Comparison of ENCODE assay signal across 8 cellular contexts in the genomic region with DNA sequence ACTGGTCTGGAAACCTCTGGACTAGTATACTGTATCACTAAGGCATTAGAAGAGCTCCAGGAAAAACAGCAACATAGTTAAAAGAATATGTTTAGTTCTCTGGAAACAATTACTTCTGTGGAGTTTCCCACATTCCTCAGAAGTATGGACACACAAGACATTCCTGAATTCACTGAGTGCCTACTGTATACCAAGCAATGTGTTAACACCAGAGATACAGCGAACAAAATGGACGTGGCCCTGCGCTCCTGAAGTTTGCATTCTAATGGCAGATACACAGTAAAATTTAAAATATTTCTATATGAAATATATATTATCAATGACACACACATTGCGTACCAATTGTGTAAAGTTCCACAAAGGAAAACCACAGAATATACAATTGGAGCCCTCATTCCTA. TPM values are rescaled to one million over a fixed set of nuclear protein-coding genes. Genes with fewer than 3 reads are reported as not detected.
DNase-seq lines count a peak whose midpoint lies in the region; ATAC-seq and TF ChIP-seq lines count a peak whose summit lies in the region.

No MANE protein-coding gene starts in this region.

- H3K27ac ChIP-seq in mesodermal cell (ENCODE audit: low read depth, low read length, severe bottlenecking): no peak overlapping the region

- ATAC-seq in stimulated activated naive CD8-positive, alpha-beta T cell treated with anti-CD3 and anti-CD28 coated beads, Interleukin-15, Interleukin-2, amounts not matched to agents 100 U/mL and 50 U/mL, for 24 hours: no peak
- ATAC-seq in mucosa of descending colon (no peak), HG03354 (IDR thresholded peaks at IDR 0.05; ENCODE audit: poor library complexity, severe bottlenecking, unreplicated experiment) (no peak)

- TF ChIP-seq CTCF in MCF 10A (IDR thresholded peaks at IDR 0.05; ENCODE audit: unreplicated experiment): no peak
- TF ChIP-seq CTCF in mucosa of descending colon (IDR thresholded peaks at IDR 0.05): no peak

- peak overlapping the region; percentile 96 for H3K4me3 Mint-ChIP-seq in stimulated activated naive CD8-positive, alpha-beta T cell treated with anti-CD3 and anti-CD28 coated beads, Interleukin-15, Interleukin-2, amounts not matched to agents 100 ng/mL and 50 ng/mL, for 24 hours
- H3K4me3 Mint-ChIP-seq in MCF 10A (ENCODE audit: unreplicated experiment): peak overlapping the region; percentile 97

- WGBS in mesodermal cell (ENCODE audit: insufficient coverage in 2 of 2), 2 experiments: 71% methylated on average over 2 of the region's 4 CpGs; no CpG with 5 or more reads in 1 of the 2 experiments

- intact Hi-C loops in MCF 10A (cut with micrococcal nuclease): loop anchor here (1.0 kb wide), 1 partner anchor 101 kb away; no protein-coding TSS in a partner anchor
- intact Hi-C loops in mucosa of descending colon (cut with DNase I, micrococcal nuclease): no loop called here

- BruUV-seq in MCF 10A (replicated peaks; lab: Mats Ljungman, UMichigan): no TSS peak

- POLR2A ChIA-PET in MCF 10A (lab: Yijun Ruan, JAX): interaction anchor here (0.6 to 2.5 kb wide), 17 partner anchors 9 to 1244 kb away, joined by 3 to 15 read pairs (median 4); a partner anchor contains a TSS

- H3K36me3 ChIP-seq in mesodermal cell (ENCODE audit: control insufficient read depth, insufficient read depth, low read length) (peaks cover 30% of the 10 kb centered on the region), mucosa of descending colon (ENCODE audit: low read depth) (no peaks in the 10 kb centered on the region)

- no peaks in the 10 kb centered on the region for H3K27me3 Mint-ChIP-seq in stimulated activated naive CD8-positive, alpha-beta T cell treated with anti-CD3 and anti-CD28 coated beads, Interleukin-15, Interleukin-2, amounts not matched to agents 100 ng/mL and 50 ng/mL, for 24 hours
- no peaks in the 10 kb centered on the region for H3K27me3 Mint-ChIP-seq in MCF 10A (ENCODE audit: insufficient read depth, unreplicated experiment)

- CTCF ChIA-PET in MCF 10A (lab: Yijun Ruan, JAX): interaction anchor here (0.5 to 4.3 kb wide), 11 partner anchors 26 to 612 kb away, joined by 3 to 68 read pairs (median 4); no protein-coding TSS in a partner anchor

- H3K4me1 ChIP-seq in mesodermal cell (ENCODE audit: control insufficient read depth, insufficient read depth, low read length, poor library complexity, severe bottlenecking): peaks cover 2% of the 10 kb centered on the region
- H3K4me1 ChIP-seq in mucosa of descending colon (ENCODE audit: low read depth): peaks cover 3% of the 10 kb centered on the region

- DNase-seq in stimulated activated naive CD8-positive, alpha-beta T cell treated with anti-CD3 and anti-CD28 coated beads, Interleukin-15, Interleukin-2, amounts not matched to agents 100 U/mL and 50 U/mL, for 24 hours: no peak
- DNase-seq in MCF 10A (ENCODE audit: unreplicated experiment): peak; percentile 13
- DNase-seq in mucosa of descending colon: no peak
- DNase-seq in activated CD8-positive, alpha-beta memory T cell treated with anti-CD3 and anti-CD28 coated beads, Interleukin-2, amount 50 U/mL, for 48 hours: no peak
- DNase-seq in CD1c-positive myeloid dendritic cell (ENCODE audit: extremely low spot score): no peak

- no peaks in the 10 kb centered on the region for H3K9me3 Mint-ChIP-seq in stimulated activated naive CD8-positive, alpha-beta T cell treated with anti-CD3 and anti-CD28 coated beads, Interleukin-15, Interleukin-2, amounts not matched to agents 100 ng/mL and 50 ng/mL, for 24 hours
- no peaks in the 10 kb centered on the region for H3K9me3 Mint-ChIP-seq in MCF 10A (ENCODE audit: unreplicated experiment)

- H3K4me1 Mint-ChIP-seq in stimulated activated naive CD8-positive, alpha-beta T cell treated with anti-CD3 and anti-CD28 coated beads, Interleukin-15, Interleukin-2, amounts not matched to agents 100 ng/mL and 50 ng/mL, for 24 hours (ENCODE audit: low read depth): peaks cover 18% of the 10 kb centered on the region
- peaks cover 14% of the 10 kb centered on the region for H3K4me1 Mint-ChIP-seq in MCF 10A (ENCODE audit: insufficient read depth, unreplicated experiment)

- H3K36me3 Mint-ChIP-seq in stimulated activated naive CD8-positive, alpha-beta T cell treated with anti-CD3 and anti-CD28 coated beads, Interleukin-15, Interleukin-2, amounts not matched to agents 100 ng/mL and 50 ng/mL, for 24 hours (ENCODE audit: low read depth): peaks cover 23% of the 10 kb centered on the region
- H3K36me3 Mint-ChIP-seq in MCF 10A (ENCODE audit: insufficient read depth, unreplicated experiment): peaks cover 21% of the 10 kb centered on the region

- H3K9me3 ChIP-seq in mesodermal cell (ENCODE audit: control insufficient read depth, low read length) (no peaks in the 10 kb centered on the region), mucosa of descending colon (no peaks in the 10 kb centered on the region)

- peak overlapping the region; percentile 92 for H3K27ac Mint-ChIP-seq in stimulated activated naive CD8-positive, alpha-beta T cell treated with anti-CD3 and anti-CD28 coated beads, Interleukin-15, Interleukin-2, amounts not matched to agents 100 ng/mL and 50 ng/mL, for 24 hours
- peak overlapping the region; percentile 91 for H3K27ac Mint-ChIP-seq in MCF 10A (ENCODE audit: low read depth, unreplicated experiment)

- peak overlapping the region; percentile 82 for H3K4me3 ChIP-seq in mesodermal cell (ENCODE audit: extremely low read depth, insufficient read depth, low read length, poor library complexity, severe bottlenecking)
- H3K4me3 ChIP-seq in mucosa of descending colon: no peak overlapping the region

RNA-seq across cellular contexts. Expression of a gene that starts 1.1 kb away (rescaled TPM):
- 14.5 and 21.3 TPM in 2 replicates for total RNA-seq in MCF 10A (2022)
- polyA plus RNA-seq in mesodermal cell (2013, experiment 1 of 2): 20.1 TPM
- polyA plus RNA-seq in mesodermal cell (2013, experiment 2 of 2): 15.6 TPM
- total RNA-seq in mucosa of descending colon: 10 to 100 TPM; 12.6 to 17.1 (median 13.5) TPM

RNA-seq across cellular contexts. Expression of a gene that starts 14.6 kb away (rescaled TPM):
- not detected in 2 replicates for total RNA-seq in MCF 10A (2022)
- not detected for polyA plus RNA-seq in mesodermal cell (2013, experiment 1 of 2)
- not detected for polyA plus RNA-seq in mesodermal cell (2013, experiment 2 of 2)
- not detected for total RNA-seq in mucosa of descending colon

RNA-seq across cellular contexts. Expression of a gene that starts 50.3 kb away (rescaled TPM):
- 0.35 and 0.54 TPM in 2 replicates for total RNA-seq in MCF 10A (2022)
- polyA plus RNA-seq in mesodermal cell (2013, experiment 1 of 2): 78.6 TPM
- 59.3 TPM for polyA plus RNA-seq in mesodermal cell (2013, experiment 2 of 2)
- total RNA-seq in mucosa of descending colon: 10 to 100 TPM in 1 of 3 donors, 1 to 10 TPM in 2; 4.8 to 11.6 (median 5.4) TPM
